In the genomic region with DNA sequence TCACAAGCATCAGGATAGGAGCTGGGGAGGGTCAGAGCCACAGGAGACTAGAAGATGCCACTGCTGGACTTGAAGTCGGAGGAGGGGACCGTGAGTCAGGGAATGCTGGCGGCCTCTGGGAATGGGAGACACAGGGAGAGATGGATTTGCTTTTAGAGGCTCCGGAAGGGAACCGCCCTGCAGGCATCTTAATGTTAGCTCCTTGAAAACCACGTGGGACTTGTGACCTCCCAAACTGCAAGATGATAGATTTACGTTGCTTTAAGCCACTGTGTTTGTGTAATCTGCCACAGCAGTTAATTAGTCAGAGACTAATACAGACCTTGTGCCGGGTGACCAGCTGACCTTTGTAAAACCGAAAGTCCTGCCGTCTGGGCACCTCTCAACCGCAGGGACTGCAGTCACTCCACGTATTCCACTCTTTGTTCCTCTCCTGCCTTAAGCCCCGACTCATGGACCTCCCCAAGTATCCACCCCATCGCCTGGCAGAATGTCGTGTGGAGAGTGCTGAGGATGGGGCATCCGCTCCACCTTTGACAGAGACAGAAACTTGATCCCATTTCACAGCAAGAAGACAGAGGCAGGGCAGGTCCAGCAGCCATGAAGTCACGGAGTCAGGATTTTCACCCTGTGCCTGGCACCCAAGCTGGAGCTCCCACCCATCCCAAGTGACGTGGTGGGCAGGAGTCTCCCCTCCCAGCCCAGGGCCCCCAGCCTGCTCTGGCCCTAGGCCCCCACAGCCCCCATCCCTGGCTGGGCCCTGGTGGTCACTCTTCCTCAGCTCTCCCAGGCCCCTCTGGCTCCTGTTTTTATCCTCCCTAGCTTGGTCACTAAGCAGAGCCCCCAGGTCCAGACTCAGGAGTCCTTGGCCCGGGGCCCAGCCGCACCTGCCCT, we compare ENCODE assay signal across 1 cellular context.
TF ChIP-seq lines count a peak whose summit lies in the region.

No MANE protein-coding gene starts in this region.

TF ChIP-seq in K562, 482 proteins besides CTCF, POLR2A, EP300 and RAD21 (continued from another document and continues in another):
- no peak for TF ChIP-seq NR3C1 (CRISPR knock-in tag; IDR thresholded peaks at IDR 0.05)
- no peak for TF ChIP-seq TEAD1 (CRISPR knock-in tag; IDR thresholded peaks at IDR 0.05)
- TF ChIP-seq SREBF1 (IDR thresholded peaks at IDR 0.05; ENCODE audit: borderline replicate concordance, low read depth, low read length) = no peak
- no peak for TF ChIP-seq NEUROD1 (IDR thresholded peaks at IDR 0.05; ENCODE audit: borderline replicate concordance, low read depth, low read length, partially characterized antibody)
- TF ChIP-seq RFX5 (IDR thresholded peaks at IDR 0.05; ENCODE audit: low read depth, low read length) = no peak
- no peak for TF ChIP-seq MCM3 (IDR thresholded peaks at IDR 0.05)
- TF ChIP-seq BCL6 (CRISPR knock-in tag; IDR thresholded peaks at IDR 0.05) = no peak
- TF ChIP-seq NFE2 (IDR thresholded peaks at IDR 0.05; ENCODE audit: low read depth) = no peak
- no peak for TF ChIP-seq HOXB6 (CRISPR knock-in tag; IDR thresholded peaks at IDR 0.05; ENCODE audit: borderline replicate concordance)
- no peak for TF ChIP-seq CHCHD3 (CRISPR knock-in tag; IDR thresholded peaks at IDR 0.05)
- TF ChIP-seq PTBP1 (IDR thresholded peaks at IDR 0.05; ENCODE audit: low read depth, low read length) = no peak
- TF ChIP-seq NFIC (IDR thresholded peaks at IDR 0.05) = peak; percentile 5; the same call in 1 of the 2 replicates
- TF ChIP-seq THAP7 (CRISPR knock-in tag; IDR thresholded peaks at IDR 0.05) = no peak
- peak; percentile 76 for TF ChIP-seq CBFA2T2 (conservative IDR thresholded peaks at IDR 0.05)
- TF ChIP-seq SMAD3 (CRISPR knock-in tag; conservative IDR thresholded peaks at IDR 0.05) = no peak
- TF ChIP-seq, protein P1, sequence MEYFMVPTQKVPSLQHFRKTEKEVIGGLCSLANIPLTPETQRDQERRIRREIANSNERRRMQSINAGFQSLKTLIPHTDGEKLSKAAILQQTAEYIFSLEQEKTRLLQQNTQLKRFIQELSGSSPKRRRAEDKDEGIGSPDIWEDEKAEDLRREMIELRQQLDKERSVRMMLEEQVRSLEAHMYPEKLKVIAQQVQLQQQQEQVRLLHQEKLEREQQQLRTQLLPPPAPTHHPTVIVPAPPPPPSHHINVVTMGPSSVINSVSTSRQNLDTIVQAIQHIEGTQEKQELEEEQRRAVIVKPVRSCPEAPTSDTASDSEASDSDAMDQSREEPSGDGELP (CRISPR knock-in tag; IDR thresholded peaks at IDR 0.05; ENCODE audit: borderline replicate concordance) = peak; percentile 73
- TF ChIP-seq GABPB2 (CRISPR knock-in tag; conservative IDR thresholded peaks at IDR 0.05) = no peak
- TF ChIP-seq GMEB1 (CRISPR knock-in tag; IDR thresholded peaks at IDR 0.05) = no peak
- peak; percentile 65 for TF ChIP-seq ARID1B (IDR thresholded peaks at IDR 0.05)
- TF ChIP-seq BMI1 (IDR thresholded peaks at IDR 0.05; ENCODE audit: low read length) = no peak
- no peak for TF ChIP-seq MAFK (IDR thresholded peaks at IDR 0.05; ENCODE audit: low read length)
- no peak for TF ChIP-seq GTF2A2 (tag; IDR thresholded peaks at IDR 0.05)
- TF ChIP-seq NELFE (IDR thresholded peaks at IDR 0.05; ENCODE audit: insufficient read depth, insufficient read length) = no peak
- TF ChIP-seq, protein P2, sequence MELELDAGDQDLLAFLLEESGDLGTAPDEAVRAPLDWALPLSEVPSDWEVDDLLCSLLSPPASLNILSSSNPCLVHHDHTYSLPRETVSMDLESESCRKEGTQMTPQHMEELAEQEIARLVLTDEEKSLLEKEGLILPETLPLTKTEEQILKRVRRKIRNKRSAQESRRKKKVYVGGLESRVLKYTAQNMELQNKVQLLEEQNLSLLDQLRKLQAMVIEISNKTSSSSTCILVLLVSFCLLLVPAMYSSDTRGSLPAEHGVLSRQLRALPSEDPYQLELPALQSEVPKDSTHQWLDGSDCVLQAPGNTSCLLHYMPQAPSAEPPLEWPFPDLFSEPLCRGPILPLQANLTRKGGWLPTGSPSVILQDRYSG (tag; conservative IDR thresholded peaks at IDR 0.05; ENCODE audit: low read depth) = no peak
- no peak for TF ChIP-seq REST (CRISPR knock-in tag; IDR thresholded peaks at IDR 0.05; ENCODE audit: low read depth)
- no peak for TF ChIP-seq E2F8 (IDR thresholded peaks at IDR 0.05; ENCODE audit: low read depth, partially characterized antibody)
- no peak for TF ChIP-seq IRF2 (CRISPR knock-in tag; IDR thresholded peaks at IDR 0.05)
- no peak for TF ChIP-seq ZNF512 (tag; IDR thresholded peaks at IDR 0.05)
- TF ChIP-seq UBTF (IDR thresholded peaks at IDR 0.05; ENCODE audit: borderline replicate concordance in 1 of 2, low read depth in 2 of 2, low read length in 2 of 2) = no peak
- TF ChIP-seq PPARD (CRISPR knock-in tag; IDR thresholded peaks at IDR 0.05) = no peak
- peak; percentile 56; the same call in 1 of the 2 replicates for TF ChIP-seq SOX6 (IDR thresholded peaks at IDR 0.05)
- TF ChIP-seq SP2 (IDR thresholded peaks at IDR 0.05; ENCODE audit: extremely low read depth, low read depth, low read length, poor library complexity, severe bottlenecking) = no peak
- no peak for TF ChIP-seq PREB (CRISPR knock-in tag; IDR thresholded peaks at IDR 0.05)
- TF ChIP-seq NBN (IDR thresholded peaks at IDR 0.05; ENCODE audit: low read depth) = 0 out of 2 replicates have a peak, but pooled peaks have one; percentile 36
- TF ChIP-seq ASH1L (IDR thresholded peaks at IDR 0.05; ENCODE audit: borderline replicate concordance, low read depth, partially characterized antibody) = no peak
- TF ChIP-seq POLR3A (IDR thresholded peaks at IDR 0.05; ENCODE audit: borderline replicate concordance, extremely low read depth, insufficient read depth, insufficient read length) = no peak
- TF ChIP-seq, protein P3, sequence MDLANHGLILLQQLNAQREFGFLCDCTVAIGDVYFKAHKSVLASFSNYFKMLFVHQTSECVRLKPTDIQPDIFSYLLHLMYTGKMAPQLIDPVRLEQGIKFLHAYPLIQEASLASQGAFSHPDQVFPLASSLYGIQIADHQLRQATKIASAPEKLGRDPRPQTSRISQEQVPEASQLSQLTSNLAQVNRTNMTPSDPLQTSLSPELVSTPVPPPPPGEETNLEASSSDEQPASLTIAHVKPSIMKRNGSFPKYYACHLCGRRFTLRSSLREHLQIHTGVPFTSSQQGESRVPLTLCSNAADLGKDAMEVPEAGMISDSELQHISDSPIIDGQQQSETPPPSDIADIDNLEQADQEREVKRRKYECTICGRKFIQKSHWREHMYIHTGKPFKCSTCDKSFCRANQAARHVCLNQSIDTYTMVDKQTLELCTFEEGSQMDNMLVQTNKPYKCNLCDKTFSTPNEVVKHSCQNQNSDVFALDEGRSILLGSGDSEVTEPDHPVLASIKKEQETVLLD (IDR thresholded peaks at IDR 0.05) = no peak
- peak; percentile 52 for TF ChIP-seq CXXC5 (CRISPR knock-in tag; IDR thresholded peaks at IDR 0.05)
- TF ChIP-seq SAFB2 (IDR thresholded peaks at IDR 0.05; ENCODE audit: borderline replicate concordance, low read depth, low read length, severe bottlenecking) = no peak
